2 cellular contexts compared by ENCODE assay signal in genomic region chr1:7663451-7664146, GRCh38.
TF ChIP-seq lines count a peak whose summit lies in the region.

No MANE protein-coding gene starts in this region.

TF ChIP-seq in IMR-90, 13 proteins besides CTCF, POLR2A, EP300 and RAD21 (continued from another document):
- TF ChIP-seq MAFK (IDR thresholded peaks at IDR 0.05; ENCODE audit: low read depth, low read length) (no peak), ELK1 (IDR thresholded peaks at IDR 0.05; ENCODE audit: borderline replicate concordance, low read depth, low read length) (no peak), NFE2L2 (IDR thresholded peaks at IDR 0.05; ENCODE audit: low read depth, low read length) (no peak), BHLHE40 (IDR thresholded peaks at IDR 0.05; ENCODE audit: low read depth, low read length) (no peak), USF2 (IDR thresholded peaks at IDR 0.05; ENCODE audit: low read depth, low read length) (no peak), CHD1 (IDR thresholded peaks at IDR 0.05; ENCODE audit: low read depth, low read length) (no peak), SMC3 (IDR thresholded peaks at IDR 0.05; ENCODE audit: low read depth, low read length) (no peak), RFX5 (IDR thresholded peaks at IDR 0.05; ENCODE audit: low read depth, low read length) (no peak)

TF ChIP-seq in WTC11, 78 proteins besides CTCF, POLR2A, EP300 and RAD21 (continued from another document):
- no peak for TF ChIP-seq ZBTB43 (CRISPR knock-in tag; IDR thresholded peaks at IDR 0.05)
- no peak for TF ChIP-seq NFE2L1 (CRISPR knock-in tag; IDR thresholded peaks at IDR 0.05)
- TF ChIP-seq ZNF532 (CRISPR knock-in tag; IDR thresholded peaks at IDR 0.05; ENCODE audit: borderline replicate concordance): no peak
- no peak for TF ChIP-seq PRDM15 (CRISPR knock-in tag; IDR thresholded peaks at IDR 0.05)
